In the genomic region with DNA sequence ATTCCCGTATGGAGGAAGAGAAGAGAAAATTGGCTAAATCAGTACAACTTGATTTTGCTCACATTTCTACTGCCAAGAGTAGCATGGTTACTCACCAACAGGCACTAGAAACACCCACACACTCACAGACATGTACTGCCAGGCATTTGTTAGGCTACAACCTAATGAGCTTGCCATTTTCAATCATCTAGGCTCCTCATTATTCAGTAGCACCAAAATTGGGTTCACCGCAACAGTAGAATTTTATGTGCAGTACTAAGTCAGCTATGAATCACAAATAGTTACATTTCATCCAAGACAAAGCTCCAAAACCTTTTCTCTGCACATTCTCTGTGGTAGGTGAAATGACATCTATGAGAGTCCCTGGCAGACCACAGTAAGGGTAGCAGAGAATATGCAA, we compare ENCODE assay signal across 12 cellular contexts. TPM values are rescaled to one million over a fixed set of nuclear protein-coding genes. Genes with fewer than 3 reads are reported as not detected.
A peak's percentile ranks its signal among the peaks of the same experiment; 100 is the strongest.
DNase-seq lines count a peak whose midpoint lies in the region; ATAC-seq and TF ChIP-seq lines count a peak whose summit lies in the region.
"Had no signal": no experiment of that assay in that cellular context is flagged by ENCODE, and none has a peak within 500 bp of the region (broad histone marks: within the 10 kb centered on the region; RNA-seq: fewer than 3 reads in every experiment).

No MANE protein-coding gene starts in this region.

- H3K27me3 ChIP-seq in kidney epithelial cell (ENCODE audit: control insufficient read depth, insufficient read depth, low read length) (no peaks in the 10 kb centered on the region), WERI-Rb-1 (ENCODE audit: insufficient read depth, low read depth, severe bottlenecking) (no peaks in the 10 kb centered on the region)

- TF ChIP-seq CTCF in astrocyte of the spinal cord (IDR thresholded peaks at IDR 0.05; ENCODE audit: low read depth, low read length) (no peak), kidney epithelial cell (IDR thresholded peaks at IDR 0.05; ENCODE audit: insufficient read depth, low read length, poor library complexity, severe bottlenecking) (no peak), WERI-Rb-1 (IDR thresholded peaks at IDR 0.05; ENCODE audit: low read depth, low read length) (no peak)

- H3K4me1 Mint-ChIP-seq in activated T-cell treated with anti-CD3 and anti-CD28 coated beads, Interleukin-2, amount 50 U/mL, for 4 hours (ENCODE audit: low read depth) = no peaks in the 10 kb centered on the region

- no peaks in the 10 kb centered on the region for H3K36me3 ChIP-seq in kidney epithelial cell (ENCODE audit: control insufficient read depth, insufficient read depth, low read length)
- H3K36me3 ChIP-seq in WERI-Rb-1 = no peaks in the 10 kb centered on the region
- H3K36me3 ChIP-seq: left ventricle myocardium inferior had no signal

- H3K36me3 Mint-ChIP-seq in activated T-cell treated with anti-CD3 and anti-CD28 coated beads, Interleukin-2, amount 50 U/mL, for 4 hours (ENCODE audit: insufficient read depth) = no peaks in the 10 kb centered on the region

- intact Hi-C loops in posterior cingulate gyrus (cut with DNase I) = no loop called here

- ATAC-seq in activated T-cell treated with anti-CD3 and anti-CD28 coated beads, Interleukin-2, amount 50 U/mL, for 4 hours = peak; percentile 43 to 48
- ATAC-seq in GM19023 (IDR thresholded peaks at IDR 0.05; ENCODE audit: unreplicated experiment) = no peak

- no peak for DNase-seq in activated T-cell treated with anti-CD3 and anti-CD28 coated beads, Interleukin-2, amount 50 U/mL, for 4 hours
- no peak for DNase-seq in activated T-cell treated with anti-CD3 and anti-CD28 coated beads, Interleukin-2, amount 50 U/mL, for 1 hour
- peak; percentile 61 for DNase-seq in astrocyte of the spinal cord (ENCODE audit: low read depth, low spot score)
- DNase-seq in kidney epithelial cell (ENCODE audit: low read depth) = peak; percentile 45
- DNase-seq in WERI-Rb-1 = no peak
- DNase-seq in posterior cingulate gyrus = no peak
- DNase-seq: activated CD4-positive, CD25-positive, alpha-beta regulatory T cell; left ventricle myocardium inferior; small intestine had no signal

- no peaks in the 10 kb centered on the region for H3K27me3 Mint-ChIP-seq in activated T-cell treated with anti-CD3 and anti-CD28 coated beads, Interleukin-2, amount 50 U/mL, for 4 hours (ENCODE audit: low read depth)

- H3K9me3 ChIP-seq in WERI-Rb-1 (ENCODE audit: severe bottlenecking) = no peaks in the 10 kb centered on the region
- H3K9me3 ChIP-seq: left ventricle myocardium inferior had no signal

- peak overlapping the region; percentile 19 for H3K27ac ChIP-seq in temporal lobe (ENCODE audit: low read depth, low read length)
- H3K27ac ChIP-seq in WERI-Rb-1 = no peak overlapping the region
- H3K27ac ChIP-seq: left ventricle myocardium inferior had no signal

- H3K4me3 ChIP-seq in astrocyte of the spinal cord (ENCODE audit: low read depth, low read length) = no peak overlapping the region
- no peak overlapping the region for H3K4me3 ChIP-seq in kidney epithelial cell (ENCODE audit: low read depth, low read length)
- no peak overlapping the region for H3K4me3 ChIP-seq in WERI-Rb-1 (ENCODE audit: low read depth, low read length)
- H3K4me3 ChIP-seq: left ventricle myocardium inferior had no signal

- in situ Hi-C loops in astrocyte of the spinal cord (cut with HindIII; ENCODE audit: low sequenced_read_pairs) = no loop called here

- H3K4me3 Mint-ChIP-seq in activated T-cell treated with anti-CD3 and anti-CD28 coated beads, Interleukin-2, amount 50 U/mL, for 4 hours = no peak overlapping the region

- H3K9me3 Mint-ChIP-seq in activated T-cell treated with anti-CD3 and anti-CD28 coated beads, Interleukin-2, amount 50 U/mL, for 4 hours = no peaks in the 10 kb centered on the region
- H3K9me3 Mint-ChIP-seq: activated T-helper 2 cell treated with anti-CD3 and anti-CD28 coated beads, Interferon-gamma antibody, Interleukin-2, Interleukin-4, amounts not matched to agents 10 μg/mL and 5 μg/mL and 100 μg/mL, durations not matched to agents 14 hours and 24 hours and 36 hours had no signal

RNA-seq across cellular contexts. Expression of a gene that starts 15.0 kb away (rescaled TPM):
- 10 to 100 TPM; 69.0 to 77.4 (median 73.1) TPM for total RNA-seq in activated T-cell treated with anti-CD3 and anti-CD28 coated beads, Interleukin-2, amount 50 U/mL, for 4 hours
- total RNA-seq in kidney epithelial cell (30.9 and 33.2 TPM in 2 replicates), temporal lobe (60.2 TPM)

RNA-seq across cellular contexts. Expression of a gene that starts 49.5 kb away (rescaled TPM):
- total RNA-seq in activated T-cell treated with anti-CD3 and anti-CD28 coated beads, Interleukin-2, amount 50 U/mL, for 4 hours = 10 to 100 TPM; 67.3 to 78.1 (median 71.8) TPM
- total RNA-seq in kidney epithelial cell (49.1 and 62.8 TPM in 2 replicates), temporal lobe (50.2 TPM)

Comparison
In these comparisons a context has a peak if more than half of its experiments do, and no peak if none do; other contexts are left out.
1. DNase-seq: peak in astrocyte of the spinal cord (single experiment) and kidney epithelial cell (single experiment); none in activated T-cell treated with anti-CD3 and anti-CD28 coated beads, Interleukin-2, amount 50 U/mL, for 4 hours (single experiment), activated T-cell treated with anti-CD3 and anti-CD28 coated beads, Interleukin-2, amount 50 U/mL, for 1 hour (single experiment), WERI-Rb-1 (single experiment) and posterior cingulate gyrus (0 of 10).